Comparison of ENCODE assay signal across 25 cellular contexts in genomic region chr5:175032013-175032412, GRCh38.
"Had no signal": no experiment of that assay in that cellular context is flagged by ENCODE, and none has a peak within 500 bp of the region (broad histone marks: within the 10 kb centered on the region; RNA-seq: fewer than 3 reads in every experiment).

No MANE protein-coding gene starts in this region.

- H3K27ac Mint-ChIP-seq: endodermal cell; natural killer cell treated with Interleukin-12 subunit alpha and Interleukin-12 subunit beta and Interleukin-15 and Interleukin-18, amount 100 ng/mL, for 72 hours; progenitor cell of endocrine pancreas; type B pancreatic cell had no signal

- H3K4me3 ChIP-seq: dorsolateral prefrontal cortex, gastrocnemius medialis, lower lobe of right lung, smooth muscle cell, thyroid gland had no signal

- ATAC-seq: esophagus mucosa; gastrocnemius medialis; left ventricle myocardium superior; lower lobe of right lung; natural killer cell treated with Interleukin-12 subunit alpha and Interleukin-12 subunit beta and Interleukin-15 and Interleukin-18, amount 100 ng/mL, for 72 hours; sciatic nerve; stimulated activated naive CD8-positive, alpha-beta T cell treated with anti-CD3 and anti-CD28 coated beads, Interleukin-15, amount 100 ng/mL, for 72 hours had no signal

- H3K36me3 ChIP-seq: gastrocnemius medialis, lower lobe of right lung, neutrophil, thyroid gland had no signal

- H3K36me3 Mint-ChIP-seq: natural killer cell treated with Interleukin-12 subunit alpha and Interleukin-12 subunit beta and Interleukin-15 and Interleukin-18, amount 100 ng/mL, for 72 hours had no signal

- H3K4me3 Mint-ChIP-seq: endodermal cell; natural killer cell treated with Interleukin-12 subunit alpha and Interleukin-12 subunit beta and Interleukin-15 and Interleukin-18, amount 100 ng/mL, for 72 hours; neural crest cell; stimulated activated naive CD8-positive, alpha-beta T cell treated with anti-CD3 and anti-CD28 coated beads, Interleukin-15, amount 100 ng/mL, for 72 hours; type B pancreatic cell had no signal

- H3K9me3 ChIP-seq: gastrocnemius medialis, lower lobe of right lung, neutrophil, thyroid gland had no signal

- H3K4me1 Mint-ChIP-seq: endodermal cell; stimulated activated naive CD8-positive, alpha-beta T cell treated with anti-CD3 and anti-CD28 coated beads, Interleukin-15, amount 100 ng/mL, for 72 hours had no signal

- DNase-seq: cerebellar nuclear complex; effector CD4-positive, alpha-beta T cell; endodermal cell; foreskin fibroblast; gastrocnemius medialis; left ventricle myocardium superior; lower lobe of right lung; stimulated activated CD4-positive, alpha-beta T cell treated with anti-CD3 and anti-CD28 coated beads, Interleukin-12 subunit alpha, Interleukin-12 subunit beta, amount 100 ng/mL, for 4 hours; stimulated activated CD4-positive, alpha-beta T cell treated with anti-CD3 and anti-CD28 coated beads, Interleukin-1b, Interleukin-23, amount 100 ng/mL, for 48 hours; stimulated activated CD4-positive, alpha-beta T cell treated with anti-CD3 and anti-CD28 coated beads, Interleukin-4, amount 100 ng/mL, for 1 hour; stimulated activated CD8-positive, alpha-beta memory T cell treated with anti-CD3 and anti-CD28 coated beads, Interleukin-4, amount 100 ng/mL, for 48 hours; stimulated activated naive CD4-positive, alpha-beta T cell; stimulated activated naive CD8-positive, alpha-beta T cell treated with anti-CD3 and anti-CD28 coated beads, Interleukin-15, amount 100 ng/mL, for 72 hours; thyroid gland had no signal

- H3K27ac ChIP-seq: epithelial cell of prostate, gastrocnemius medialis, lower lobe of right lung, neutrophil, parathyroid adenoma, thyroid gland had no signal

- H3K9me3 Mint-ChIP-seq: endodermal cell; neural crest cell; stimulated activated naive CD8-positive, alpha-beta T cell treated with anti-CD3 and anti-CD28 coated beads, Interleukin-15, amount 100 ng/mL, for 72 hours had no signal

- H3K4me1 ChIP-seq: gastrocnemius medialis, lower lobe of right lung, thyroid gland had no signal

- H3K27me3 ChIP-seq: dorsolateral prefrontal cortex, gastrocnemius medialis, neutrophil, thyroid gland had no signal
